Comparison of ENCODE assay signal across 24 cellular contexts in the genomic region with DNA sequence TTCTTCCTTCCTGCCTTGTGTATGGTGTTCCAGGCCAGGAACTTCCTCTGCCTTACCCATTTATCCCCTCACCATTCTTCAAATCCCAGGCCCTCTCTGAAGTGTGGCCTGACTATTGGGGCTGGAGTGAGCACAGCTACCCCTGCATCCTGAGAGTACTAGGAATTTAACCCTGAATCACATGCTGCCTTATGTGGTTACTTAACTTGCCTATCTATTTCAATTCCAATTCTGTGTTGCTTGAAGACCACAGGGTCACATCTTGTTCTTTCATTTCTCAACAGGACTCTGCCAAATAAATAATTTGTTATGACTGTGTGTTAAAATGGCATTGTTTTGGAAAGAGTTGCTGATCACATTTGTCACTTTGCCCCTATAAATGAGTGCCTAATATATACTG.
A peak's percentile ranks its signal among the peaks of the same experiment; 100 is the strongest.
DNase-seq lines count a peak whose midpoint lies in the region; ATAC-seq, FAIRE-seq and TF ChIP-seq lines count a peak whose summit lies in the region.
"Had no signal": no experiment of that assay in that cellular context is flagged by ENCODE, and none has a peak within 500 bp of the region (broad histone marks: within the 10 kb centered on the region; RNA-seq: fewer than 3 reads in every experiment).

No MANE protein-coding gene starts in this region.

- peaks cover 0 to 19% (median 0%) of the 10 kb centered on the region in 11 experiments; a peak in 4 of 22 replicates for H4K20me1 ChIP-seq in BLaER1 treated with 17β-estradiol and CSF1 and Interleukin-3, amounts not matched to agents 10 nM and 100 nM
- H4K20me1 ChIP-seq in mammary epithelial cell (ENCODE audit: insufficient read depth, low read length) = no peaks in the 10 kb centered on the region

- no peak overlapping the region for H3K27ac ChIP-seq in BLaER1 treated with 17β-estradiol and CSF1 and Interleukin-3, amounts not matched to agents 10 nM and 100 nM
- H3K27ac ChIP-seq in mammary epithelial cell (ENCODE audit: insufficient read depth, low read depth, low read length) = peak overlapping the region; percentile 46
- H3K27ac ChIP-seq: cardiac muscle cell, upper lobe of left lung had no signal

- no peak for DNase-seq in GM18507 (ENCODE audit: extremely low spot score, insufficient read length, low read depth)
- DNase-seq in mammary epithelial cell = no peak
- DNase-seq in naive thymus-derived CD8-positive, alpha-beta T cell = no peak
- DNase-seq in cerebellum (ENCODE audit: low spot score) = no peak
- DNase-seq in hippocampal formation (lab: John Stamatoyannopoulos, UW) = no peak
- DNase-seq: activated CD4-positive, CD25-positive, alpha-beta regulatory T cell; DMS79; NCI-H1092 treated with DMSO at 0.1 percent for 48 hours; NCI-H2081; NCI-H446 treated with DMSO at 0.1 percent for 48 hours; nephron progenitor cell; posterior cingulate gyrus; RPMI8226; stimulated activated CD4-positive, alpha-beta T cell treated with anti-CD3 and anti-CD28 coated beads, Interleukin-2, amount 100 ng/mL, for 48 hours; upper lobe of left lung had no signal

- peaks cover 67% of the 10 kb centered on the region for H3K79me2 ChIP-seq in mammary epithelial cell (ENCODE audit: insufficient read depth, low read length)

- no peak overlapping the region for H2AFZ ChIP-seq in mammary epithelial cell (ENCODE audit: low read depth, low read length)

- no TSS peak for BruUV-seq in mammary epithelial cell (replicated peaks; lab: Mats Ljungman, UMichigan)

- no peak for TF ChIP-seq CTCF in mammary epithelial cell (conservative IDR thresholded peaks at IDR 0.05 in 1 of 2, IDR thresholded peaks at IDR 0.05 in 1 of 2; ENCODE audit: extremely low read depth in 1 of 2, insufficient read depth in 1 of 2, low read depth in 1 of 2, low read length in 2 of 2)

- peaks cover 33 to 98% (median 82%) of the 10 kb centered on the region in 11 experiments for H3K36me3 ChIP-seq in BLaER1 treated with 17β-estradiol and CSF1 and Interleukin-3, amounts not matched to agents 10 nM and 100 nM
- H3K36me3 ChIP-seq in mammary epithelial cell (ENCODE audit: insufficient read depth, low read length) = peaks cover 6% of the 10 kb centered on the region
- H3K36me3 ChIP-seq: cardiac muscle cell, HAP-1, upper lobe of left lung had no signal

- POLR2A ChIA-PET in naive thymus-derived CD8-positive, alpha-beta T cell (lab: Charles Lee) = no interaction called here

- in situ Hi-C loops in mammary epithelial cell (cut with MboI; ENCODE audit: low sequenced_read_pairs in 2 of 2) = no loop called here

- H3K4me1 Mint-ChIP-seq in naive thymus-derived CD8-positive, alpha-beta T cell = peaks cover 27 to 74% (median 51%) of the 10 kb centered on the region in 4 donors
- H3K4me1 Mint-ChIP-seq: nephron progenitor cell had no signal

- no peak overlapping the region for H3K9ac ChIP-seq in BLaER1 treated with 17β-estradiol and CSF1 and Interleukin-3, amounts not matched to agents 10 nM and 100 nM
- H3K9ac ChIP-seq in mammary epithelial cell (ENCODE audit: insufficient read depth, low read length) = no peak overlapping the region

- H3K27me3 ChIP-seq in BLaER1 treated with 17β-estradiol and CSF1 and Interleukin-3, amounts not matched to agents 10 nM and 100 nM = no peaks in the 10 kb centered on the region
- H3K27me3 ChIP-seq in mammary epithelial cell (ENCODE audit: insufficient read depth, low read length) = no peaks in the 10 kb centered on the region
- H3K27me3 ChIP-seq: cardiac muscle cell, upper lobe of left lung had no signal

- peak overlapping the region in 6 of 11 experiments; percentile 0 to 47 (median 16); a peak in 7 of 22 replicates for H3K4me2 ChIP-seq in BLaER1 treated with 17β-estradiol and CSF1 and Interleukin-3, amounts not matched to agents 10 nM and 100 nM
- H3K4me2 ChIP-seq in mammary epithelial cell (ENCODE audit: insufficient read depth, low read depth, low read length) = no peak overlapping the region

- FAIRE-seq in GM18507 (lab: Jason Lieb, UNC) = peak; percentile 47
- FAIRE-seq: GM12878, HTR-8/SVneo had no signal

- ATAC-seq in naive thymus-derived CD8-positive, alpha-beta T cell = no peak
- ATAC-seq in GM19023 (IDR thresholded peaks at IDR 0.05; ENCODE audit: unreplicated experiment) (no peak), GM21367 (IDR thresholded peaks at IDR 0.05; ENCODE audit: unreplicated experiment) (no peak)
- ATAC-seq: GM12878, SK-N-SH treated with all-trans-retinoic acid at 6 μM for 48 hours had no signal

- H3K36me3 Mint-ChIP-seq in naive thymus-derived CD8-positive, alpha-beta T cell = peaks cover 25 to 61% (median 51%) of the 10 kb centered on the region in 3 donors

- H3K4me3 ChIP-seq in BLaER1 treated with 17β-estradiol and CSF1 and Interleukin-3, amounts not matched to agents 10 nM and 100 nM = no peak overlapping the region
- no peak overlapping the region for H3K4me3 ChIP-seq in mammary epithelial cell (replicated peaks in 1 of 3; ENCODE audit: insufficient read depth in 1 of 3, low read depth in 2 of 3, low read length in 3 of 3)
- H3K4me3 ChIP-seq: cardiac muscle cell, GM12878, HAP-1, upper lobe of left lung had no signal

- peaks cover 3 to 64% (median 19%) of the 10 kb centered on the region in 10 experiments; a peak in 19 of 20 replicates for H3K4me1 ChIP-seq in BLaER1 treated with 17β-estradiol and CSF1 and Interleukin-3, amounts not matched to agents 10 nM and 100 nM
- peaks cover 24% of the 10 kb centered on the region for H3K4me1 ChIP-seq in mammary epithelial cell (ENCODE audit: insufficient read depth, low read length)
- H3K4me1 ChIP-seq: HAP-1 had no signal

- intact Hi-C loops in mammary epithelial cell (cut with micrococcal nuclease) = loop anchor here (5.0 kb wide), 1 partner anchor 107 kb away; the partner anchor contains the start of gene CERS6

- H3K27ac Mint-ChIP-seq in naive thymus-derived CD8-positive, alpha-beta T cell = peak overlapping the region in 8 of 10 donors; percentile 6 to 51 (median 36)
- H3K27ac Mint-ChIP-seq: activated T-helper 1 cell treated with anti-CD3 and anti-CD28 coated beads, Interleukin-12 subunit alpha, Interleukin-12 subunit beta, Interleukin-2, Interleukin-4 antibody, amounts not matched to agents 30 ng/mL and 10 ng/mL and 1 ng/mL, durations not matched to agents 14 hours and 24 hours and 36 hours; nephron progenitor cell had no signal

- no peak overlapping the region for H3K4me3 Mint-ChIP-seq in naive thymus-derived CD8-positive, alpha-beta T cell
- H3K4me3 Mint-ChIP-seq: activated T-helper 1 cell treated with anti-CD3 and anti-CD28 coated beads, Interleukin-12 subunit alpha, Interleukin-12 subunit beta, Interleukin-2, Interleukin-4 antibody, amounts not matched to agents 30 ng/mL and 10 ng/mL and 1 ng/mL, durations not matched to agents 14 hours and 24 hours and 36 hours; nephron progenitor cell had no signal

- peaks cover 5 to 14% (median 8%) of the 10 kb centered on the region in 11 experiments; a peak in 19 of 22 replicates for H3K9me3 ChIP-seq in BLaER1 treated with 17β-estradiol and CSF1 and Interleukin-3, amounts not matched to agents 10 nM and 100 nM (replicated peaks in 1 of 11)
- no peaks in the 10 kb centered on the region for H3K9me3 ChIP-seq in mammary epithelial cell (replicated peaks; ENCODE audit: insufficient read depth, low read length)
- H3K9me3 ChIP-seq: HAP-1, upper lobe of left lung had no signal

- H3K27me3 Mint-ChIP-seq in naive thymus-derived CD8-positive, alpha-beta T cell = no peaks in the 10 kb centered on the region

- H3K9me3 Mint-ChIP-seq in naive thymus-derived CD8-positive, alpha-beta T cell = peaks cover 0 to 6% (median 0%) of the 10 kb centered on the region in 9 donors
- H3K9me3 Mint-ChIP-seq: nephron progenitor cell had no signal

- dilution Hi-C loops in mammary epithelial cell (cut with HindIII; ENCODE audit: low sequenced_read_pairs) = no loop called here

- CTCF ChIA-PET in mammary epithelial cell (lab: Charles Lee; ENCODE audit: low non-redundant PET) = no interaction called here
